Comparison of ENCODE assay signal across 10 cellular contexts in genomic region chr19:51595190-51595589, GRCh38. TPM values are rescaled to one million over a fixed set of nuclear protein-coding genes. Genes with fewer than 3 reads are reported as not detected.
DNase-seq lines count a peak whose midpoint lies in the region; TF ChIP-seq lines count a peak whose summit lies in the region.
"Had no signal": no experiment of that assay in that cellular context is flagged by ENCODE, and none has a peak within 500 bp of the region (broad histone marks: within the 10 kb centered on the region; RNA-seq: fewer than 3 reads in every experiment).

No MANE protein-coding gene starts in this region.

- H3K4me1 Mint-ChIP-seq in CD4-positive, alpha-beta memory T cell: peaks cover 16 to 25% (median 22%) of the 10 kb centered on the region in 4 donors
- peaks cover 11% of the 10 kb centered on the region for H3K4me1 Mint-ChIP-seq in nephron

- H3K4me3 ChIP-seq in CD4-positive, alpha-beta memory T cell (ENCODE audit: low read length in 2 of 2): peak overlapping the region in 1 of 2 donors; percentile 93
- H3K4me3 ChIP-seq in LNCaP clone FGC (ENCODE audit: low read depth, low read length): peak overlapping the region; percentile 91
- H3K4me3 ChIP-seq in coronary artery: peak overlapping the region; percentile 78
- no peak overlapping the region for H3K4me3 ChIP-seq in transverse colon

- H3K9me3 Mint-ChIP-seq in CD4-positive, alpha-beta memory T cell: peaks cover 0 to 14% (median 4%) of the 10 kb centered on the region in 8 donors
- peaks cover 4% of the 10 kb centered on the region for H3K9me3 Mint-ChIP-seq in nephron

- H3K36me3 ChIP-seq in CD4-positive, alpha-beta memory T cell (ENCODE audit: insufficient read depth, low read length): no peaks in the 10 kb centered on the region
- H3K36me3 ChIP-seq in transverse colon: no peaks in the 10 kb centered on the region
- H3K36me3 ChIP-seq: SJSA1 had no signal

- peak overlapping the region in 5 of 7 donors; percentile 3 to 78 (median 65) for H3K27ac Mint-ChIP-seq in CD4-positive, alpha-beta memory T cell
- peak overlapping the region; percentile 56 to 82 (median 74) for H3K27ac Mint-ChIP-seq in nephron

- TF ChIP-seq CTCF in LNCaP clone FGC (IDR thresholded peaks at IDR 0.05; ENCODE audit: control insufficient read depth, extremely low read depth, insufficient read depth) (no peak), coronary artery (IDR thresholded peaks at IDR 0.05) (no peak), nephron (IDR thresholded peaks at IDR 0.05; ENCODE audit: unreplicated experiment in 3 of 3) (no peak), transverse colon (IDR thresholded peaks at IDR 0.05) (no peak)

- H3K36me3 Mint-ChIP-seq in CD4-positive, alpha-beta memory T cell: peaks cover 3 to 5% of the 10 kb centered on the region in 2 donors
- peaks cover 6% of the 10 kb centered on the region for H3K36me3 Mint-ChIP-seq in nephron (ENCODE audit: low read depth)

- WGBS in transverse colon (ENCODE audit: low coverage in 1 of 2), 2 donors: 94 to 100% methylated on average over 1 to 5 of the region's 5 CpGs

- CTCF ChIA-PET in CD4-positive, alpha-beta memory T cell (lab: Charles Lee; ENCODE audit: partially characterized antibody): no interaction called here

- no peaks in the 10 kb centered on the region for H3K9me3 ChIP-seq in CD4-positive, alpha-beta memory T cell (ENCODE audit: control insufficient read depth in 1 of 2, low read length in 2 of 2)
- no peaks in the 10 kb centered on the region for H3K9me3 ChIP-seq in transverse colon

- DNase-seq in CD4-positive, alpha-beta memory T cell: no peak
- no peak for DNase-seq in LNCaP clone FGC (ENCODE audit: low read depth)
- DNase-seq in coronary artery (ENCODE audit: low spot score): no peak
- no peak for DNase-seq in NCI-H1436 treated with DMSO at 0.1 percent for 48 hours (lab: John Stamatoyannopoulos, UW)
- DNase-seq in SIG-M5 (lab: John Stamatoyannopoulos, UW): no peak
- DNase-seq in DMS153 treated with DMSO at 0.1 percent for 48 hours (lab: John Stamatoyannopoulos, UW; ENCODE audit: unreplicated experiment): no peak
- no peak for DNase-seq in transverse colon
- DNase-seq: NCI-H1694 had no signal

- POLR2A ChIA-PET in CD4-positive, alpha-beta memory T cell (lab: Charles Lee; ENCODE audit: partially characterized antibody): interaction anchor here (2.3 kb wide), 1 partner anchor 24 kb away, joined by 7 read pairs; the partner anchor contains the start of gene ZNF175

- in situ Hi-C loops in transverse colon (cut with MboI; ENCODE audit: low pct_ligation_motif_present in 1 of 4, low pct_unique_long_range_greater_than_20kb in 1 of 4, low sequenced_read_pairs in 3 of 4): no loop called here

- no peak for TF ChIP-seq POLR2A in transverse colon (IDR thresholded peaks at IDR 0.05)

- peaks cover 16% of the 10 kb centered on the region for H3K4me1 ChIP-seq in CD4-positive, alpha-beta memory T cell (ENCODE audit: insufficient read depth, low read length)
- peaks cover 7 to 18% (median 12%) of the 10 kb centered on the region in 4 donors for H3K4me1 ChIP-seq in transverse colon

- peaks cover 6 to 18% of the 10 kb centered on the region in 2 donors for H3K27me3 Mint-ChIP-seq in CD4-positive, alpha-beta memory T cell
- H3K27me3 Mint-ChIP-seq in nephron (ENCODE audit: low read depth): peaks cover 9% of the 10 kb centered on the region

- no peaks in the 10 kb centered on the region for H3K27me3 ChIP-seq in CD4-positive, alpha-beta memory T cell (ENCODE audit: insufficient read depth, low read length)
- H3K27me3 ChIP-seq in transverse colon: peaks cover 3% of the 10 kb centered on the region
- H3K27me3 ChIP-seq: SJSA1 had no signal

- intact Hi-C loops in CD4-positive, alpha-beta memory T cell (cut with micrococcal nuclease): no loop called here
- intact Hi-C loops in transverse colon (cut with DNase I; ENCODE audit: low total_unique reads): loop anchor here (10.0 kb wide), 1 partner anchor 490 kb away; the partner anchor contains the start of gene CTU1

- TF ChIP-seq EP300 in transverse colon (IDR thresholded peaks at IDR 0.05; ENCODE audit: low read depth): no peak

- peak overlapping the region; percentile 58 for H3K27ac ChIP-seq in CD4-positive, alpha-beta memory T cell (ENCODE audit: low read depth, low read length)
- H3K27ac ChIP-seq in coronary artery: no peak overlapping the region
- no peak overlapping the region for H3K27ac ChIP-seq in transverse colon
- H3K27ac ChIP-seq: SJSA1 had no signal

- peak overlapping the region; percentile 85 to 100 (median 96) for H3K4me3 Mint-ChIP-seq in CD4-positive, alpha-beta memory T cell
- H3K4me3 Mint-ChIP-seq in nephron: peak overlapping the region; percentile 82 to 88 (median 88)

RNA-seq across cellular contexts. Expression of gene ZNF175, which starts 24.1 kb away (rescaled TPM):
- 10 to 100 TPM; 17.1 to 17.4 TPM for total RNA-seq in CD4-positive, alpha-beta memory T cell
- polyA plus RNA-seq in CD4-positive, alpha-beta memory T cell: 1 to 10 TPM in 1 of 2 donors, under 1 TPM in 1; 0.65 to 2.6 TPM
- 10 to 100 TPM in 1 of 4 donors, 1 to 10 TPM in 3; 5.6 to 12.7 (median 6.6) TPM for total RNA-seq in transverse colon

RNA-seq across cellular contexts. Expression of gene SIGLEC5, which starts 35.0 kb away (rescaled TPM):
- total RNA-seq in CD4-positive, alpha-beta memory T cell: not detected
- not detected for polyA plus RNA-seq in CD4-positive, alpha-beta memory T cell
- 1 to 10 TPM in 1 of 4 donors, not detected in 3; 1.1 TPM for total RNA-seq in transverse colon
- total RNA-seq: SJSA1 had no signal

RNA-seq across cellular contexts. Expression of gene SIGLEC14, which starts 51.4 kb away (rescaled TPM):
- 1 to 10 TPM in 1 of 2 experiments, under 1 TPM in 1; 0.69 to 1.4 TPM for total RNA-seq in CD4-positive, alpha-beta memory T cell
- under 1 TPM in 1 of 2 donors, not detected in 1; 0.11 TPM for polyA plus RNA-seq in CD4-positive, alpha-beta memory T cell
- 1 to 10 TPM in 2 of 4 donors, not detected in 2; 2.2 to 6.0 TPM for total RNA-seq in transverse colon
- total RNA-seq: SJSA1 had no signal

Comparison
In these comparisons a context has a peak if more than half of its experiments do, and no peak if none do; other contexts are left out.
1. H3K4me3 ChIP-seq: peak in LNCaP clone FGC (single experiment) and coronary artery (single experiment); none in transverse colon (0 of 4).